24 cellular contexts compared by ENCODE assay signal in genomic region chr22:49784630-49784971, GRCh38. TPM values are rescaled to one million over a fixed set of nuclear protein-coding genes. Genes with fewer than 3 reads are reported as not detected.
DNase-seq lines count a peak whose midpoint lies in the region; ATAC-seq and TF ChIP-seq lines count a peak whose summit lies in the region.
"Had no signal": no experiment of that assay in that cellular context is flagged by ENCODE, and none has a peak within 500 bp of the region (broad histone marks: within the 10 kb centered on the region; RNA-seq: fewer than 3 reads in every experiment).

No MANE protein-coding gene starts in this region.

- no peak for ATAC-seq in HG03571 (IDR thresholded peaks at IDR 0.05; ENCODE audit: unreplicated experiment)
- ATAC-seq: PC-3 had no signal

- WGBS in neuronal stem cell (ENCODE audit: extremely low coverage in 2 of 2, insufficient read length in 2 of 2, insufficient replicate concordance in 1 of 2), 2 donors: no CpG with 5 or more reads among the region's 15 CpGs

- H3F3A ChIP-seq in PC-9 (ENCODE audit: insufficient read depth, low read depth): no peaks in the 10 kb centered on the region

- peak overlapping the region; percentile 44 for H3K9ac ChIP-seq in neuronal stem cell (ENCODE audit: low read depth, low read length, poor library complexity)
- H3K9ac ChIP-seq: BLaER1 treated with 17β-estradiol and CSF1 and Interleukin-3, amounts not matched to agents 10 nM and 100 nM had no signal

- H3K36me3 ChIP-seq in A673 (ENCODE audit: insufficient read depth, low read length, poor library complexity, severe bottlenecking) (peaks cover 36% of the 10 kb centered on the region), neuronal stem cell (replicated peaks in 1 of 2; ENCODE audit: control insufficient read depth in 2 of 2, insufficient read depth in 2 of 2, low read length in 2 of 2) (peaks cover 48 to 91% of the 10 kb centered on the region in 2 donors), PC-9 (ENCODE audit: low read depth) (0 out of 2 replicates have a peak, but pooled peaks cover 23% of the 10 kb centered on the region)

- H2BK5ac ChIP-seq in neuronal stem cell (ENCODE audit: low read length): no peak overlapping the region

- BruUV-seq in A673 (replicated peaks; lab: Mats Ljungman, UMichigan) (no TSS peak), PC-9 (replicated peaks; lab: Mats Ljungman, UMichigan) (no TSS peak)

- no peak overlapping the region for H3K4ac ChIP-seq in neuronal stem cell (ENCODE audit: low read length)

- H2BK120ac ChIP-seq in neuronal stem cell (ENCODE audit: low read depth, low read length): no peak overlapping the region

- DNase-seq in A673 (ENCODE audit: low spot score) (no peak), G401 (ENCODE audit: low spot score) (peak; percentile 59), cerebellum (ENCODE audit: low spot score) (peak; percentile 51), neuronal stem cell (ENCODE audit: low spot score) (no peak), DMS153 treated with DMSO at 0.1 percent for 48 hours (lab: John Stamatoyannopoulos, UW; ENCODE audit: unreplicated experiment) (no peak), PC-9 (no peak), iPS-NIHi11 (ENCODE audit: low spot score) (no peak)
- DNase-seq: AML-193; CD4-positive, alpha-beta T cell; DMS 273 treated with DMSO at 0.1 percent for 48 hours; DMS79 treated with DMSO at 0.1 percent for 48 hours; NCI-H1048; NCI-H1417; NCI-H1694; NCI-H2029 treated with DMSO at 0.1 percent for 48 hours; NCI-H446 treated with DMSO at 0.1 percent for 48 hours; NCI-H526; NCI-H82; NK-92 treated with Interleukin-12 subunit alpha and Interleukin-12 subunit beta, amount 100 ng/mL, for 24 hours; PC-3; Right ventricle myocardium superior had no signal

- POLR2A ChIA-PET in A673 (lab: Charles Lee; ENCODE audit: low non-redundant PET) (no interaction called here), PC-9 (lab: Charles Lee; ENCODE audit: unreplicated experiment) (no interaction called here)

- CTCF ChIA-PET in A673 (lab: Charles Lee) (no interaction called here), PC-9 (lab: Charles Lee) (no interaction called here)

- H2BK15ac ChIP-seq in neuronal stem cell (ENCODE audit: low read length): no peak overlapping the region

- TF ChIP-seq CTCF in A673 (conservative IDR thresholded peaks at IDR 0.05; ENCODE audit: low read depth, low read length) (no peak), PC-9 (conservative IDR thresholded peaks at IDR 0.05) (no peak)

- H3K27ac ChIP-seq in A673 (ENCODE audit: low read depth, low read length, poor library complexity, severe bottlenecking) (peak overlapping the region; percentile 47), neuronal stem cell (replicated peaks; ENCODE audit: low read length) (no peak overlapping the region), PC-9 (no peak overlapping the region)
- H3K27ac ChIP-seq: SJSA1 had no signal

- no peak overlapping the region for H4K91ac ChIP-seq in neuronal stem cell (ENCODE audit: low read depth, low read length, poor library complexity)

- H3K4me3 ChIP-seq in A673 (ENCODE audit: low read depth, low read length, poor library complexity, severe bottlenecking) (no peak overlapping the region), neuronal stem cell (ENCODE audit: low read length in 2 of 2) (no peak overlapping the region), PC-9 (no peak overlapping the region)
- H3K4me3 ChIP-seq: BLaER1 treated with 17β-estradiol and CSF1 and Interleukin-3, amounts not matched to agents 10 nM and 100 nM; SJSA1 had no signal

- H3K9me3 ChIP-seq in A673 (ENCODE audit: low read depth, low read length, poor library complexity, severe bottlenecking) (no peaks in the 10 kb centered on the region), neuronal stem cell (replicated peaks in 1 of 2; ENCODE audit: control insufficient read depth in 2 of 2, insufficient read depth in 1 of 2, low read depth in 1 of 2, low read length in 2 of 2) (no peaks in the 10 kb centered on the region), PC-9 (ENCODE audit: insufficient read depth, low read depth) (no peaks in the 10 kb centered on the region)
- H3K9me3 ChIP-seq: BLaER1 treated with 17β-estradiol and CSF1 and Interleukin-3, amounts not matched to agents 10 nM and 100 nM; SJSA1 had no signal

- in situ Hi-C loops in G401 (cut with HindIII; ENCODE audit: low sequenced_read_pairs): loop anchor here (25.0 kb wide), 1 partner anchor 128 kb away; the partner anchor contains the start of genes ALG12 and CRELD2

- H3K27me3 ChIP-seq in A673 (replicated peaks; ENCODE audit: insufficient read depth, low read depth, low read length, poor library complexity): no peaks in the 10 kb centered on the region
- no peaks in the 10 kb centered on the region for H3K27me3 ChIP-seq in neuronal stem cell (ENCODE audit: control insufficient read depth in 3 of 3, insufficient read depth in 3 of 3, low read depth in 1 of 3, low read length in 3 of 3)
- H3K27me3 ChIP-seq in PC-9 (ENCODE audit: insufficient read depth, low read depth): no peaks in the 10 kb centered on the region
- H3K27me3 ChIP-seq: BLaER1 treated with 17β-estradiol and CSF1 and Interleukin-3, amounts not matched to agents 10 nM and 100 nM; SJSA1 had no signal

- H2BK12ac ChIP-seq in neuronal stem cell (ENCODE audit: low read length): no peak overlapping the region

- H4K20me1 ChIP-seq in PC-9 (ENCODE audit: insufficient read depth): peaks cover 83% of the 10 kb centered on the region

- no peak overlapping the region for H3K18ac ChIP-seq in neuronal stem cell (ENCODE audit: low read length)

- H2AK5ac ChIP-seq in neuronal stem cell (ENCODE audit: low read depth, low read length): no peak overlapping the region

- peaks cover 35% of the 10 kb centered on the region for H3K79me2 ChIP-seq in PC-9 (ENCODE audit: low read depth)

- H3K23ac ChIP-seq in neuronal stem cell (ENCODE audit: low read depth, low read length, poor library complexity): no peak overlapping the region

- no peak overlapping the region for H4K8ac ChIP-seq in neuronal stem cell (ENCODE audit: low read depth, low read length)

- peak overlapping the region; percentile 63 for H3K14ac ChIP-seq in neuronal stem cell (ENCODE audit: low read length)

- H2AFZ ChIP-seq in neuronal stem cell (ENCODE audit: low read length) (no peak overlapping the region), PC-9 (no peak overlapping the region)

- H3K79me1 ChIP-seq in neuronal stem cell (ENCODE audit: low read depth, low read length): peaks cover 45% of the 10 kb centered on the region

- H3K4me2 ChIP-seq in neuronal stem cell (ENCODE audit: insufficient read depth, low read length, poor library complexity, severe bottlenecking): no peak overlapping the region
- no peak overlapping the region for H3K4me2 ChIP-seq in PC-9
- H3K4me2 ChIP-seq: BLaER1 treated with 17β-estradiol and CSF1 and Interleukin-3, amounts not matched to agents 10 nM and 100 nM had no signal

- no peaks in the 10 kb centered on the region for H3K9me2 ChIP-seq in PC-9 (ENCODE audit: insufficient read depth)

- intact Hi-C loops in A673 (cut with micrococcal nuclease; ENCODE audit: unreplicated experiment): no loop called here
- intact Hi-C loops in PC-9 (cut with micrococcal nuclease; ENCODE audit: unreplicated experiment): no loop called here

- H3K4me1 ChIP-seq in A673 (ENCODE audit: insufficient read depth, low read length, poor library complexity, severe bottlenecking) (peaks cover 32% of the 10 kb centered on the region), neuronal stem cell (ENCODE audit: control insufficient read depth in 2 of 2, insufficient read depth in 1 of 2, low read depth in 1 of 2, low read length in 2 of 2) (no peaks in the 10 kb centered on the region), PC-9 (replicated peaks; ENCODE audit: insufficient read depth) (no peaks in the 10 kb centered on the region)
- H3K4me1 ChIP-seq: SJSA1 had no signal

RNA-seq across cellular contexts. Expression of gene BRD1, which starts 43.1 kb away (rescaled TPM):
- total RNA-seq in A673 (2021) (47.2 and 51.2 TPM in 2 replicates), cerebellum (36.5 TPM), PC-9 (2021) (28.5 and 30.9 TPM in 2 replicates)
- 19.3 and 27.5 TPM in 2 replicates for total RNA-seq in G401 (2014; rRNA removed; shearing (Covaris generic))
- polyA plus RNA-seq in neuronal stem cell (2013, experiment 1 of 2): 21.8 TPM
- 22.7 TPM for polyA plus RNA-seq in neuronal stem cell (2013, experiment 2 of 2)

Comparison
In these comparisons a context has a peak if more than half of its experiments do, and no peak if none do; other contexts are left out.
1. DNase-seq: peak in G401 (single experiment) and cerebellum (single experiment); none in A673 (single experiment), neuronal stem cell (single experiment), DMS153 treated with DMSO at 0.1 percent for 48 hours (single experiment), PC-9 (0 of 2) and iPS-NIHi11 (single experiment).